22 cellular contexts compared by ENCODE assay signal in the genomic region with DNA sequence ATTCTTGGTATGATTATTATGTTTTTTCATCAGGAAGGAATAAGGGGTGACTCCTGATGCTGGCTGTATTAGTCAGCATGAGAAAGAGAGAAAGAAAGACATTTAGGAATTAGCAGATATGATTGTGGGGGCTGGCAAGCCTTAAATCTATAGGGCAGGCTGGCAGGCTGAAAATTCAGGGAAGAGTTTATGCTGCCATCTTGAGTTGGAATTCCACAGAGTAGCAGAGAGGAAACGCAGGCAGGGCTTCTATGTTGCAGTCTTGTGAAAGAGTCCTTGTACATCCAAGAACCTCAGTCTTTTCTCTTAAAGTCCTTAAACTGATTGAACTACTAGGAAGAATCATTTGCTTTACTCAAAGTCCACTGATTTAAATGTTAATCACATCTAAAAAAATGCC.
DNase-seq lines count a peak whose midpoint lies in the region; ATAC-seq and TF ChIP-seq lines count a peak whose summit lies in the region.
"Had no signal": no experiment of that assay in that cellular context is flagged by ENCODE, and none has a peak within 500 bp of the region (broad histone marks: within the 10 kb centered on the region; RNA-seq: fewer than 3 reads in every experiment).

No MANE protein-coding gene starts in this region.

- no peak overlapping the region for H2AFZ ChIP-seq in GM23338
- H2AFZ ChIP-seq in mesenchymal stem cell (ENCODE audit: low read depth, low read length), result no peak overlapping the region

- no peaks in the 10 kb centered on the region for H3F3A ChIP-seq in GM23338 (replicated peaks; ENCODE audit: low read depth)

- H3K4me1 ChIP-seq in GM23338 (ENCODE audit: insufficient read depth), result peaks cover 10% of the 10 kb centered on the region; the same call in 1 of the 2 replicates
- no peaks in the 10 kb centered on the region for H3K4me1 ChIP-seq in endodermal cell (ENCODE audit: control insufficient read depth, insufficient read depth, low read length)
- H3K4me1 ChIP-seq in mesenchymal stem cell (ENCODE audit: control insufficient read depth, insufficient read depth, low read depth, low read length), result no peaks in the 10 kb centered on the region
- H3K4me1 ChIP-seq in stomach, result no peaks in the 10 kb centered on the region

- DNase-seq in GM23338 (ENCODE audit: low spot score), result no peak
- peak; percentile 23 for DNase-seq in NCI-H69 (lab: John Stamatoyannopoulos, UW)
- DNase-seq in endodermal cell, result no peak
- no peak for DNase-seq in mesenchymal stem cell
- no peak for DNase-seq in activated CD8-positive, alpha-beta memory T cell treated with anti-CD3 and anti-CD28 coated beads for 24 hours
- DNase-seq in stomach, result no peak
- DNase-seq in stimulated activated CD4-positive, alpha-beta T cell treated with anti-CD3 and anti-CD28 coated beads, Interleukin-2, amount 100 ng/mL, for 48 hours, result no peak
- DNase-seq: CD8-positive, alpha-beta memory T cell; DMS79; HCEC 1CT; Kasumi-1; MG63; NCI-H1092; NCI-H1436 treated with DMSO at 0.1 percent for 48 hours; NCI-H2029; NCI-H510A treated with DMSO at 0.1 percent for 48 hours; NCI-H82; PC-3; RPMI8226; SIG-M5 had no signal

- H3K79me2 ChIP-seq in GM23338 (replicated peaks; ENCODE audit: insufficient read depth), result no peaks in the 10 kb centered on the region

- H3K9me3 ChIP-seq in endodermal cell (ENCODE audit: control insufficient read depth, low read length) (peaks cover 6% of the 10 kb centered on the region), mesenchymal stem cell (ENCODE audit: control insufficient read depth, low read length) (no peaks in the 10 kb centered on the region), stomach (no peaks in the 10 kb centered on the region)
- H3K9me3 ChIP-seq: MG63 had no signal

- no peak overlapping the region for H3K14ac ChIP-seq in mesenchymal stem cell (ENCODE audit: low read length in 2 of 2)

- H3K36me3 ChIP-seq in GM23338 (ENCODE audit: insufficient read depth), result no peaks in the 10 kb centered on the region
- H3K36me3 ChIP-seq in endodermal cell (ENCODE audit: control insufficient read depth, insufficient read depth, low read length), result no peaks in the 10 kb centered on the region
- no peaks in the 10 kb centered on the region for H3K36me3 ChIP-seq in mesenchymal stem cell (ENCODE audit: control insufficient read depth in 1 of 2, insufficient read depth in 2 of 2, low read depth in 1 of 2, low read length in 2 of 2)
- no peaks in the 10 kb centered on the region for H3K36me3 ChIP-seq in stomach
- H3K36me3 ChIP-seq: MG63 had no signal

- H3K27me3 ChIP-seq in GM23338 (ENCODE audit: insufficient read depth), result no peaks in the 10 kb centered on the region
- no peaks in the 10 kb centered on the region for H3K27me3 ChIP-seq in endodermal cell (ENCODE audit: control insufficient read depth, insufficient read depth, low read length, poor library complexity, severe bottlenecking)
- H3K27me3 ChIP-seq in mesenchymal stem cell (ENCODE audit: control insufficient read depth in 1 of 2, insufficient read depth in 1 of 2, low read length in 2 of 2), result no peaks in the 10 kb centered on the region
- H3K27me3 ChIP-seq in stomach, result no peaks in the 10 kb centered on the region
- H3K27me3 ChIP-seq: MG63 had no signal

- no peak overlapping the region for H2BK5ac ChIP-seq in mesenchymal stem cell (ENCODE audit: low read depth, low read length, poor library complexity, severe bottlenecking)

- no peak overlapping the region for H3K4me3 Mint-ChIP-seq in GM23338
- H3K4me3 Mint-ChIP-seq in endodermal cell, result no peak overlapping the region
- H3K4me3 Mint-ChIP-seq: CD8-positive, alpha-beta memory T cell; IgD-negative memory B cell had no signal

- peak overlapping the region; percentile 66; the same call in 1 of the 2 replicates for H3K27ac Mint-ChIP-seq in GM23338
- H3K27ac Mint-ChIP-seq in endodermal cell, result no peak overlapping the region
- H3K27ac Mint-ChIP-seq: CD8-positive, alpha-beta memory T cell; IgD-negative memory B cell had no signal

- no peak for TF ChIP-seq EP300 in stomach (IDR thresholded peaks at IDR 0.05)

- ATAC-seq in GM23338 (no peak), HG02981 (IDR thresholded peaks at IDR 0.05; ENCODE audit: unreplicated experiment) (no peak)
- ATAC-seq: PC-3 had no signal

- TF ChIP-seq POLR2A in stomach (IDR thresholded peaks at IDR 0.05), result no peak

- intact Hi-C loops in stomach (cut with DNase I; ENCODE audit: low total_unique reads), result no loop called here

- TF ChIP-seq CTCF in GM23338 (conservative IDR thresholded peaks at IDR 0.05; ENCODE audit: low read depth in 2 of 2), result peak in 1 of 2 experiments; percentile 35; a peak in 2 of 4 replicates
- peak; percentile 19 for TF ChIP-seq CTCF in endodermal cell (conservative IDR thresholded peaks at IDR 0.05)
- no peak for TF ChIP-seq CTCF in stomach (IDR thresholded peaks at IDR 0.05)

- H3K79me1 ChIP-seq in mesenchymal stem cell (replicated peaks; ENCODE audit: low read length, poor library complexity, severe bottlenecking), result no peaks in the 10 kb centered on the region

- H3K27ac ChIP-seq in GM23338 (ENCODE audit: low read depth) (no peak overlapping the region), endodermal cell (ENCODE audit: low read depth, low read length) (no peak overlapping the region), mesenchymal stem cell (ENCODE audit: low read length, poor library complexity, severe bottlenecking) (no peak overlapping the region), stomach (no peak overlapping the region)

- H4K91ac ChIP-seq in mesenchymal stem cell (ENCODE audit: low read length), result no peak overlapping the region

- H4K8ac ChIP-seq in mesenchymal stem cell (ENCODE audit: low read length), result no peak overlapping the region

- no peak overlapping the region for H3K4me3 ChIP-seq in GM23338
- no peak overlapping the region for H3K4me3 ChIP-seq in endodermal cell (ENCODE audit: low read length)
- H3K4me3 ChIP-seq in mesenchymal stem cell (ENCODE audit: insufficient read depth in 1 of 2, low read depth in 1 of 2, low read length in 2 of 2), result no peak overlapping the region
- H3K4me3 ChIP-seq in stomach, result no peak overlapping the region
- H3K4me3 ChIP-seq: MG63 had no signal

- no peak overlapping the region for H2BK120ac ChIP-seq in mesenchymal stem cell (ENCODE audit: low read depth, low read length)

- no peak overlapping the region for H3K4ac ChIP-seq in mesenchymal stem cell (ENCODE audit: low read depth in 1 of 2, low read length in 2 of 2)

- peaks cover 19% of the 10 kb centered on the region for H3K4me1 Mint-ChIP-seq in GM23338
- no peaks in the 10 kb centered on the region for H3K4me1 Mint-ChIP-seq in endodermal cell
- H3K4me1 Mint-ChIP-seq: CD8-positive, alpha-beta memory T cell; IgD-negative memory B cell had no signal

- 80 to 100% methylated on average over 1 of the region's 1 CpG for WGBS in endodermal cell (ENCODE audit: insufficient coverage in 1 of 2, insufficient read length in 1 of 2), 2 experiments
- WGBS in mesenchymal stem cell, result 71% methylated on average over 1 of the region's 1 CpG
- WGBS in stomach, 5 donors, result 52 to 69% (median 62%) methylated on average over 1 of the region's 1 CpG

- no peak overlapping the region for H3K9ac ChIP-seq in endodermal cell (ENCODE audit: extremely low read depth, low read length, poor library complexity, severe bottlenecking)
- H3K9ac ChIP-seq in mesenchymal stem cell (ENCODE audit: low read length), result no peak overlapping the region

- H2AK5ac ChIP-seq in mesenchymal stem cell (ENCODE audit: low read length, severe bottlenecking), result no peak overlapping the region

- H3K4me2 ChIP-seq in GM23338 (no peak overlapping the region), mesenchymal stem cell (ENCODE audit: low read length, poor library complexity, severe bottlenecking) (no peak overlapping the region)

- H3K23ac ChIP-seq in mesenchymal stem cell (ENCODE audit: low read length in 2 of 2), result no peak overlapping the region

- H4K20me1 ChIP-seq in GM23338 (replicated peaks; ENCODE audit: insufficient read depth), result no peaks in the 10 kb centered on the region

- H2BK12ac ChIP-seq in mesenchymal stem cell (ENCODE audit: low read length in 2 of 2), result no peak overlapping the region

- 0 out of 2 replicates have a peak, but pooled peaks cover 5% of the 10 kb centered on the region for H3K9me2 ChIP-seq in GM23338 (ENCODE audit: insufficient read depth)

- H3K9me3 Mint-ChIP-seq in GM23338 (peaks cover 9% of the 10 kb centered on the region; the same call in 1 of the 3 replicates), endodermal cell (peaks cover 10% of the 10 kb centered on the region)

- no peak overlapping the region for H3K18ac ChIP-seq in mesenchymal stem cell (ENCODE audit: low read depth in 1 of 2, low read length in 2 of 2)

- peaks cover 6% of the 10 kb centered on the region; the same call in 1 of the 3 replicates for H3K36me3 Mint-ChIP-seq in GM23338 (ENCODE audit: low read depth)
- no peaks in the 10 kb centered on the region for H3K36me3 Mint-ChIP-seq in endodermal cell (ENCODE audit: low read depth)
- H3K36me3 Mint-ChIP-seq: CD8-positive, alpha-beta memory T cell had no signal

- peak overlapping the region; percentile 48 for H2BK15ac ChIP-seq in mesenchymal stem cell (ENCODE audit: low read depth, poor library complexity, severe bottlenecking)

- peaks cover 1% of the 10 kb centered on the region for H3K27me3 Mint-ChIP-seq in GM23338 (ENCODE audit: insufficient read depth, low read depth, poor library complexity)
- H3K27me3 Mint-ChIP-seq in endodermal cell (ENCODE audit: insufficient read depth), result no peaks in the 10 kb centered on the region
- H3K27me3 Mint-ChIP-seq: CD8-positive, alpha-beta memory T cell; IgD-negative memory B cell had no signal
